In the genomic region with DNA sequence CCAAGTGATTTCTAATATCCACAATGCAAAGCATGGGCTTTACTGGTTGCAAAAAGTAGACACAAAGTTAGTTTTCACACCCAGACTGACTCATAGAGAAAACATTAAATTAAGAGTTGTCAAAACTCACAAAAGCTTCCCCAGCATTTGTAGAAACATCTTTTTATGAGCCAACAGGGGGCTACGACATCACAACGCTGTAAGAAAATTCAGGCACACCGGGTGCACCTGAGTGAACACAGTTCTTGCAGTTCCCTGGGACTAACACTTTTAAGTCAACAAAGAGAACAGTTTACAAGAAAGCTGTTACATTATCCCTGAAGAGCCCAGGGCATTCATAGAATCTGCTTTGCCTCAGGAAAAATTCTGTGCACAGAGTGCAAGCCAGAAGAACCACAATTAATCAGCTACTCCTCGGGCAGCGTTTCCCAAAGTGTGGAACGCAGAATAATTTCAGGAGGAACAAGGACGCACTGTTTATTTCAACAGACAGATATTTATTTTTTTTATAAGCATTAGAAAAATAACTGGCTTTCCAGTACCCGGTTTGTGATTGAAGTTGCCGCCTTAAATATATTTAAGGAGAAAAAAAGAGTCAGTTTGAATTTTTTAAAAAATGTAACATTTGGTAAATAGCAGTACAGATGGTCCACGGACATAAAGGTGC, we compare ENCODE assay signal across 8 cellular contexts. TPM values are rescaled to one million over a fixed set of nuclear protein-coding genes. Genes with fewer than 3 reads are reported as not detected.
DNase-seq lines count a peak whose midpoint lies in the region; ATAC-seq and TF ChIP-seq lines count a peak whose summit lies in the region.

No MANE protein-coding gene starts in this region.

- no peaks in the 10 kb centered on the region for H3K9me3 Mint-ChIP-seq in T-helper 2 cell treated with Interferon-gamma antibody and Interleukin-4, amounts not matched to agents 5 μg/mL and 100 μg/mL, for 36 hours

- H3K4me3 ChIP-seq in right atrium auricular region: peak overlapping the region; percentile 68 to 71
- peak overlapping the region; percentile 87 for H3K4me3 ChIP-seq in fibroblast of pulmonary artery (replicated peaks; ENCODE audit: low read depth, low read length)
- H3K4me3 ChIP-seq in psoas muscle: peak overlapping the region; percentile 92

- H3K27me3 ChIP-seq in right atrium auricular region: no peaks in the 10 kb centered on the region
- no peaks in the 10 kb centered on the region for H3K27me3 ChIP-seq in psoas muscle (ENCODE audit: insufficient read depth in 3 of 3, low read length in 2 of 3)

- no peaks in the 10 kb centered on the region for H3K27me3 Mint-ChIP-seq in T-helper 2 cell treated with Interferon-gamma antibody and Interleukin-4, amounts not matched to agents 5 μg/mL and 100 μg/mL, for 36 hours (ENCODE audit: low read depth)

- DNase-seq in right atrium auricular region (ENCODE audit: low spot score): no peak
- no peak for DNase-seq in Right ventricle myocardium superior
- no peak for DNase-seq in T-helper 2 cell treated with Interferon-gamma antibody and Interleukin-4, amounts not matched to agents 5 μg/mL and 100 μg/mL, for 36 hours (ENCODE audit: low spot score)
- DNase-seq in fibroblast of pulmonary artery (ENCODE audit: low read depth): peak; percentile 11
- DNase-seq in psoas muscle: no peak

- H3K4me1 ChIP-seq in right atrium auricular region (peaks cover 0 to 57% of the 10 kb centered on the region in 2 donors), psoas muscle (peaks cover 63% of the 10 kb centered on the region)

- H3K36me3 Mint-ChIP-seq in T-helper 2 cell treated with Interferon-gamma antibody and Interleukin-4, amounts not matched to agents 5 μg/mL and 100 μg/mL, for 36 hours (ENCODE audit: low read depth): peaks cover 9% of the 10 kb centered on the region

- TF ChIP-seq CTCF in right atrium auricular region (IDR thresholded peaks at IDR 0.05) (no peak), fibroblast of pulmonary artery (IDR thresholded peaks at IDR 0.05; ENCODE audit: low read length, missing control alignments) (no peak), psoas muscle (IDR thresholded peaks at IDR 0.05) (no peak)

- 5 to 11% (median 6%) methylated on average over 10 of the region's 10 CpGs for WGBS in psoas muscle, 3 donors

- H3K4me3 Mint-ChIP-seq in T-helper 2 cell treated with Interferon-gamma antibody and Interleukin-4, amounts not matched to agents 5 μg/mL and 100 μg/mL, for 36 hours: peak overlapping the region; percentile 85

- H3K9me3 ChIP-seq in right atrium auricular region: no peaks in the 10 kb centered on the region
- no peaks in the 10 kb centered on the region for H3K9me3 ChIP-seq in psoas muscle

- H3K36me3 ChIP-seq in right atrium auricular region (no peaks in the 10 kb centered on the region), psoas muscle (ENCODE audit: insufficient read depth in 1 of 2, low read depth in 1 of 2) (no peaks in the 10 kb centered on the region)

- H3K27ac ChIP-seq in right atrium auricular region (peak overlapping the region; percentile 95 to 98), psoas muscle (peak overlapping the region; percentile 100)

- no peak for ATAC-seq in Right ventricle myocardium superior (ENCODE audit: poor library complexity)
- ATAC-seq in psoas muscle: no peak
- no peak for ATAC-seq in HG03108 (IDR thresholded peaks at IDR 0.05; ENCODE audit: unreplicated experiment)
- no peak for ATAC-seq in GM21526 (IDR thresholded peaks at IDR 0.05; ENCODE audit: low FRiP score, unreplicated experiment)
- ATAC-seq in GM21390 (IDR thresholded peaks at IDR 0.05; ENCODE audit: unreplicated experiment): no peak

- H3K4me1 Mint-ChIP-seq in T-helper 2 cell treated with Interferon-gamma antibody and Interleukin-4, amounts not matched to agents 5 μg/mL and 100 μg/mL, for 36 hours (ENCODE audit: low read depth): peaks cover 23% of the 10 kb centered on the region

- intact Hi-C loops in Right ventricle myocardium superior (cut with DNase I) (no loop called here), psoas muscle (cut with DNase I) (loop anchor here in 1 of 2 donors (2.0 to 10.0 kb wide), 2 partner anchors 66 to 294 kb away; a partner anchor contains a TSS)

- H3K27ac Mint-ChIP-seq in T-helper 2 cell treated with Interferon-gamma antibody and Interleukin-4, amounts not matched to agents 5 μg/mL and 100 μg/mL, for 36 hours: peak overlapping the region; percentile 5

RNA-seq across cellular contexts. Expression of a gene that starts 1.2 kb away (rescaled TPM):
- total RNA-seq in right atrium auricular region (10 to 100 TPM; 17.8 to 23.3 TPM), Right ventricle myocardium superior (23.0 TPM), psoas muscle (10 to 100 TPM; 11.2 to 17.3 (median 12.4) TPM)
- polyA plus RNA-seq in psoas muscle: 10 to 100 TPM in 1 of 3 donors, 1 to 10 TPM in 2; 8.8 to 17.2 (median 9.6) TPM

RNA-seq across cellular contexts. Expression of a gene that starts 29.6 kb away (rescaled TPM):
- total RNA-seq in right atrium auricular region (10 to 100 TPM in 1 of 2 donors, 1 to 10 TPM in 1; 9.6 to 14.9 TPM), Right ventricle myocardium superior (7.4 TPM), psoas muscle (1 to 10 TPM; 5.0 to 8.4 (median 7.6) TPM)
- polyA plus RNA-seq in psoas muscle: 10 to 100 TPM in 2 of 3 donors, 1 to 10 TPM in 1; 5.0 to 13.8 (median 10.9) TPM

RNA-seq across cellular contexts. Expression of a gene that starts 59.5 kb away (rescaled TPM):
- total RNA-seq in right atrium auricular region (not detected), Right ventricle myocardium superior (not detected), psoas muscle (not detected)
- polyA plus RNA-seq in psoas muscle: under 1 TPM in 1 of 3 donors, not detected in 2; 0.29 TPM
